9 cellular contexts compared by ENCODE assay signal in genomic region chr6:144265061-144265357, GRCh38. TPM values are rescaled to one million over a fixed set of nuclear protein-coding genes. Genes with fewer than 3 reads are reported as not detected.
DNase-seq lines count a peak whose midpoint lies in the region; ATAC-seq and TF ChIP-seq lines count a peak whose summit lies in the region.
"Had no signal": no experiment of that assay in that cellular context is flagged by ENCODE, and none has a peak within 500 bp of the region (broad histone marks: within the 10 kb centered on the region; RNA-seq: fewer than 3 reads in every experiment).

No MANE protein-coding gene starts in this region.

- H3K27me3 ChIP-seq in lung (ENCODE audit: control insufficient read depth, insufficient read depth), result no peaks in the 10 kb centered on the region
- H3K27me3 ChIP-seq in WERI-Rb-1 (ENCODE audit: insufficient read depth, low read depth, severe bottlenecking), result no peaks in the 10 kb centered on the region

- no peaks in the 10 kb centered on the region for H3K9me3 ChIP-seq in lung (ENCODE audit: control insufficient read depth in 2 of 2, insufficient read depth in 1 of 2, low read length in 1 of 2)
- peaks cover 2% of the 10 kb centered on the region for H3K9me3 ChIP-seq in WERI-Rb-1 (ENCODE audit: severe bottlenecking)

- H3K27ac ChIP-seq in lung (ENCODE audit: low read depth in 1 of 2, low read length in 1 of 2) (peak overlapping the region in 1 of 2 donors; percentile 63), WERI-Rb-1 (no peak overlapping the region)

- peak overlapping the region; percentile 87 for H3K27ac Mint-ChIP-seq in type B pancreatic cell

- ATAC-seq in HG03060 (IDR thresholded peaks at IDR 0.05; ENCODE audit: low read depth, unreplicated experiment), result peak; percentile 13
- no peak for ATAC-seq in lung (ENCODE audit: insufficient read depth, low FRiP score)
- no peak for ATAC-seq in GM21717 (IDR thresholded peaks at IDR 0.05; ENCODE audit: unreplicated experiment)

- H3K4me1 ChIP-seq in lung (ENCODE audit: control insufficient read depth in 2 of 2, insufficient read depth in 2 of 2, low read length in 2 of 2), result peaks cover 0 to 9% of the 10 kb centered on the region in 2 donors

- in situ Hi-C loops in astrocyte of the spinal cord (cut with HindIII; ENCODE audit: low sequenced_read_pairs), result no loop called here

- H3K4me1 Mint-ChIP-seq in type B pancreatic cell (ENCODE audit: unreplicated experiment), result peaks cover 18% of the 10 kb centered on the region

- peak overlapping the region; percentile 67 for H3K4me3 Mint-ChIP-seq in type B pancreatic cell

- DNase-seq in astrocyte of the spinal cord (ENCODE audit: low read depth, low spot score) (peak; percentile 32), lung (ENCODE audit: low spot score) (peak; percentile 30), type B pancreatic cell (ENCODE audit: extremely low spot score, unreplicated experiment) (no peak), WERI-Rb-1 (no peak)
- no peak for DNase-seq in activated CD8-positive, alpha-beta memory T cell treated with anti-CD3 and anti-CD28 coated beads, Interleukin-2, amount 50 U/mL, for 48 hours
- DNase-seq: activated effector memory CD4-positive, alpha-beta T cell treated with Interleukin-2 at 50 U/mL for 16 hours; DND-41 had no signal

- H3K9me3 Mint-ChIP-seq in type B pancreatic cell, result peaks cover 15% of the 10 kb centered on the region

- H3K4me3 ChIP-seq in astrocyte of the spinal cord (ENCODE audit: low read depth, low read length), result no peak overlapping the region
- H3K4me3 ChIP-seq in lung, result no peak overlapping the region
- H3K4me3 ChIP-seq in WERI-Rb-1 (ENCODE audit: low read depth, low read length), result no peak overlapping the region

- no peak for TF ChIP-seq CTCF in astrocyte of the spinal cord (IDR thresholded peaks at IDR 0.05; ENCODE audit: low read depth, low read length)
- no peak for TF ChIP-seq CTCF in lung (IDR thresholded peaks at IDR 0.05; ENCODE audit: control extremely low read depth, extremely low read depth)
- no peak for TF ChIP-seq CTCF in type B pancreatic cell (conservative IDR thresholded peaks at IDR 0.05)
- no peak for TF ChIP-seq CTCF in WERI-Rb-1 (IDR thresholded peaks at IDR 0.05; ENCODE audit: low read depth, low read length)

- 60 to 82% methylated on average over 4 of the region's 4 CpGs for WGBS in lung, 2 donors

- H3K36me3 ChIP-seq in lung (ENCODE audit: control insufficient read depth in 2 of 2, insufficient read depth in 2 of 2, low read length in 2 of 2) (no peaks in the 10 kb centered on the region), WERI-Rb-1 (no peaks in the 10 kb centered on the region)

- H3K36me3 Mint-ChIP-seq in type B pancreatic cell, result peaks cover 3% of the 10 kb centered on the region

- H3K27me3 Mint-ChIP-seq in type B pancreatic cell, result peaks cover 7% of the 10 kb centered on the region

RNA-seq across cellular contexts. Expression of gene UTRN, which starts 20.1 kb away (rescaled TPM):
- 100 to 1,000 TPM; 207 to 489 TPM for total RNA-seq in lung
- polyA plus RNA-seq in lung, result 10 to 100 TPM; 24.6 to 38.7 TPM
- 75.1 and 77.7 TPM in 2 replicates for total RNA-seq in type B pancreatic cell (ENCODE audit: low replicate concordance)

Comparison
In these comparisons a context has a peak if more than half of its experiments do, and no peak if none do; other contexts are left out.
1. DNase-seq: peak in astrocyte of the spinal cord (single experiment) and lung (single experiment); none in type B pancreatic cell (single experiment), activated CD8-positive, alpha-beta memory T cell treated with anti-CD3 and anti-CD28 coated beads, Interleukin-2, amount 50 U/mL, for 48 hours (single experiment) and WERI-Rb-1 (single experiment).